Comparison of ENCODE assay signal across 17 cellular contexts in genomic region chr7:47256016-47256415, GRCh38.
DNase-seq lines count a peak whose midpoint lies in the region; ATAC-seq, FAIRE-seq and TF ChIP-seq lines count a peak whose summit lies in the region.
"Had no signal": no experiment of that assay in that cellular context is flagged by ENCODE, and none has a peak within 500 bp of the region (broad histone marks: within the 10 kb centered on the region; RNA-seq: fewer than 3 reads in every experiment).

No MANE protein-coding gene starts in this region.

- H3K9me3 ChIP-seq in mesenchymal stem cell (ENCODE audit: control insufficient read depth, low read length) (no peaks in the 10 kb centered on the region), kidney (ENCODE audit: control insufficient read depth in 1 of 2, low read length in 2 of 2) (no peaks in the 10 kb centered on the region)
- H3K9me3 ChIP-seq: BE2C had no signal

- no peaks in the 10 kb centered on the region for H3K79me1 ChIP-seq in mesenchymal stem cell (replicated peaks; ENCODE audit: low read length, poor library complexity, severe bottlenecking)

- no peak overlapping the region for H2AK5ac ChIP-seq in mesenchymal stem cell (ENCODE audit: low read length, severe bottlenecking)

- 89% methylated on average over 2 of the region's 4 CpGs for WGBS in mesenchymal stem cell

- peak overlapping the region; percentile 83 for H3K4me3 Mint-ChIP-seq in type B pancreatic cell
- H3K4me3 Mint-ChIP-seq: GM23338 had no signal

- peaks cover 3% of the 10 kb centered on the region for H3K9me3 Mint-ChIP-seq in type B pancreatic cell

- H4K8ac ChIP-seq in mesenchymal stem cell (ENCODE audit: low read length), result peak overlapping the region; percentile 42

- peaks cover 8% of the 10 kb centered on the region for H3K36me3 Mint-ChIP-seq in type B pancreatic cell

- H3K9ac ChIP-seq in mesenchymal stem cell (ENCODE audit: low read length) (no peak overlapping the region), kidney (ENCODE audit: low read length in 2 of 2) (no peak overlapping the region)

- no peak for TF ChIP-seq CTCF in type B pancreatic cell (conservative IDR thresholded peaks at IDR 0.05)
- no peak for TF ChIP-seq CTCF in kidney (IDR thresholded peaks at IDR 0.05; ENCODE audit: borderline replicate concordance, extremely low read depth, insufficient read depth)

- DNase-seq in EH (ENCODE audit: low read depth), result peak; percentile 67
- peak; percentile 70 for DNase-seq in amniotic epithelial cell (ENCODE audit: low read depth)
- peak; percentile 27 for DNase-seq in mesenchymal stem cell
- no peak for DNase-seq in type B pancreatic cell (ENCODE audit: extremely low spot score, unreplicated experiment)
- DNase-seq in kidney, result no peak
- DNase-seq: ACHN, BE2C, DMS 273 treated with DMSO at 0.1 percent for 48 hours, Karpas-422, NCI-H1417, NCI-H2029 treated with DMSO at 0.1 percent for 48 hours, NCI-H510A, NCI-H82, Right ventricle myocardium superior had no signal

- no peak overlapping the region for H2BK15ac ChIP-seq in mesenchymal stem cell (ENCODE audit: low read depth, poor library complexity, severe bottlenecking)

- peak overlapping the region; percentile 12 to 14 for H2BK12ac ChIP-seq in mesenchymal stem cell (ENCODE audit: low read length in 2 of 2)

- no peak overlapping the region for H2AFZ ChIP-seq in mesenchymal stem cell (ENCODE audit: low read depth, low read length)
- H2AFZ ChIP-seq: GM23338 had no signal

- ATAC-seq in HG03378 (IDR thresholded peaks at IDR 0.05; ENCODE audit: unreplicated experiment) (no peak), HG03565 (IDR thresholded peaks at IDR 0.05; ENCODE audit: unreplicated experiment) (no peak)
- ATAC-seq: GM23338 had no signal

- H3K4me2 ChIP-seq in mesenchymal stem cell (ENCODE audit: low read length, poor library complexity, severe bottlenecking), result no peak overlapping the region
- H3K4me2 ChIP-seq: GM23338 had no signal

- intact Hi-C loops in kidney (cut with DNase I), result no loop called here

- H3K27ac ChIP-seq in mesenchymal stem cell (ENCODE audit: low read length, poor library complexity, severe bottlenecking) (no peak overlapping the region), kidney (ENCODE audit: low read depth in 2 of 2, low read length in 2 of 2) (no peak overlapping the region)

- H3K4me3 ChIP-seq in mesenchymal stem cell (ENCODE audit: insufficient read depth in 1 of 2, low read depth in 1 of 2, low read length in 2 of 2), result no peak overlapping the region
- no peak overlapping the region for H3K4me3 ChIP-seq in kidney (ENCODE audit: low read length in 2 of 2)
- H3K4me3 ChIP-seq: GM23338 had no signal

- no peak overlapping the region for H3K18ac ChIP-seq in mesenchymal stem cell (ENCODE audit: low read depth in 1 of 2, low read length in 2 of 2)

- H3K4me1 Mint-ChIP-seq in type B pancreatic cell (ENCODE audit: unreplicated experiment), result peaks cover 18% of the 10 kb centered on the region

- H3K4ac ChIP-seq in mesenchymal stem cell (ENCODE audit: low read depth in 1 of 2, low read length in 2 of 2), result no peak overlapping the region

- H3K27ac Mint-ChIP-seq in type B pancreatic cell, result no peak overlapping the region
- H3K27ac Mint-ChIP-seq: GM23338 had no signal

- H3K27me3 ChIP-seq in mesenchymal stem cell (ENCODE audit: control insufficient read depth in 1 of 2, insufficient read depth in 1 of 2, low read length in 2 of 2), result peaks cover 0 to 22% of the 10 kb centered on the region in 2 experiments
- H3K27me3 ChIP-seq: BE2C had no signal

- H3K14ac ChIP-seq in mesenchymal stem cell (ENCODE audit: low read length in 2 of 2), result no peak overlapping the region

- H3K36me3 ChIP-seq in mesenchymal stem cell (ENCODE audit: control insufficient read depth in 1 of 2, insufficient read depth in 2 of 2, low read depth in 1 of 2, low read length in 2 of 2), result no peaks in the 10 kb centered on the region
- H3K36me3 ChIP-seq in kidney (ENCODE audit: control insufficient read depth in 1 of 2, insufficient read depth in 2 of 2, low read length in 2 of 2), result peaks cover 0 to 4% of the 10 kb centered on the region in 2 donors
- H3K36me3 ChIP-seq: BE2C had no signal

- H4K91ac ChIP-seq in mesenchymal stem cell (ENCODE audit: low read length), result no peak overlapping the region

- H2BK120ac ChIP-seq in mesenchymal stem cell (ENCODE audit: low read depth, low read length), result no peak overlapping the region

- H3K27me3 Mint-ChIP-seq in type B pancreatic cell, result peaks cover 3% of the 10 kb centered on the region

- H3K23ac ChIP-seq in mesenchymal stem cell (ENCODE audit: low read length in 2 of 2), result no peak overlapping the region

- no peak overlapping the region for H2BK5ac ChIP-seq in mesenchymal stem cell (ENCODE audit: low read depth, low read length, poor library complexity, severe bottlenecking)

- no peak for FAIRE-seq in kidney (lab: Jason Lieb, UNC)

- H3K4me1 ChIP-seq in mesenchymal stem cell (ENCODE audit: control insufficient read depth, insufficient read depth, low read depth, low read length) (peaks cover 17% of the 10 kb centered on the region), kidney (ENCODE audit: control insufficient read depth in 1 of 2, insufficient read depth in 1 of 2, low read depth in 1 of 2, low read length in 2 of 2) (peaks cover 4 to 11% of the 10 kb centered on the region in 2 donors)
- H3K4me1 ChIP-seq: BE2C had no signal

Comparison
In these comparisons a context has a peak if more than half of its experiments do, and no peak if none do; other contexts are left out.
1. DNase-seq: peak in EH (single experiment), amniotic epithelial cell (single experiment) and mesenchymal stem cell (single experiment); none in type B pancreatic cell (single experiment) and kidney (single experiment).